ENCODE assay signal across 12 cellular contexts in genomic region chr2:134234535-134234934, GRCh38. TPM values are rescaled to one million over a fixed set of nuclear protein-coding genes. Genes with fewer than 3 reads are reported as not detected.
DNase-seq lines count a peak whose midpoint lies in the region; ATAC-seq and TF ChIP-seq lines count a peak whose summit lies in the region.
"Had no signal": no experiment of that assay in that cellular context is flagged by ENCODE, and none has a peak within 500 bp of the region (broad histone marks: within the 10 kb centered on the region; RNA-seq: fewer than 3 reads in every experiment).

No MANE protein-coding gene starts in this region.

- H3K4me1 Mint-ChIP-seq in activated naive CD8-positive, alpha-beta T cell treated with anti-CD3 and anti-CD28 coated beads for 36 hours, result peaks cover 79% of the 10 kb centered on the region
- peaks cover 84 to 96% (median 92%) of the 10 kb centered on the region in 3 donors for H3K4me1 Mint-ChIP-seq in naive B cell

- peak overlapping the region; percentile 80 for H3K4me2 ChIP-seq in KMS-11

- H3K4me3 ChIP-seq in KMS-11 (IDR thresholded peaks at IDR 0.05; ENCODE audit: insufficient read depth, low read depth, low read length), result no peak overlapping the region

- ATAC-seq in naive B cell (ENCODE audit: low read depth in 2 of 2) (no peak), HG02973 (IDR thresholded peaks at IDR 0.05; ENCODE audit: unreplicated experiment) (no peak), HG03378 (IDR thresholded peaks at IDR 0.05; ENCODE audit: unreplicated experiment) (no peak), GM18873 (IDR thresholded peaks at IDR 0.05; ENCODE audit: low FRiP score, unreplicated experiment) (no peak)
- ATAC-seq: left cardiac atrium had no signal

- H3K36me3 ChIP-seq in KMS-11 (ENCODE audit: insufficient read depth), result no peaks in the 10 kb centered on the region

- no peak for TF ChIP-seq CTCF in KMS-11 (conservative IDR thresholded peaks at IDR 0.05; ENCODE audit: low read depth, low read length)

- H3K79me2 ChIP-seq in KMS-11 (ENCODE audit: insufficient read depth, low read depth), result peaks cover 75% of the 10 kb centered on the region

- peak overlapping the region; percentile 79 for H3K27ac ChIP-seq in KMS-11

- no peaks in the 10 kb centered on the region for H3K27me3 ChIP-seq in KMS-11 (ENCODE audit: insufficient read depth, low read depth)

- H3K36me3 Mint-ChIP-seq in activated naive CD8-positive, alpha-beta T cell treated with anti-CD3 and anti-CD28 coated beads for 36 hours, result peaks cover 20% of the 10 kb centered on the region
- peaks cover 0 to 5% of the 10 kb centered on the region in 2 donors for H3K36me3 Mint-ChIP-seq in naive B cell

- peaks cover 87% of the 10 kb centered on the region for H3K4me1 ChIP-seq in KMS-11 (ENCODE audit: low read depth, poor library complexity, severe bottlenecking)

- no peak overlapping the region for H2AFZ ChIP-seq in KMS-11 (ENCODE audit: low read depth)

- no peaks in the 10 kb centered on the region for H4K20me1 ChIP-seq in KMS-11 (ENCODE audit: insufficient read depth)

- H3K27me3 Mint-ChIP-seq in activated naive CD8-positive, alpha-beta T cell treated with anti-CD3 and anti-CD28 coated beads for 36 hours, result no peaks in the 10 kb centered on the region
- no peaks in the 10 kb centered on the region for H3K27me3 Mint-ChIP-seq in naive B cell

- peak overlapping the region; percentile 79 for H3K27ac Mint-ChIP-seq in activated naive CD8-positive, alpha-beta T cell treated with anti-CD3 and anti-CD28 coated beads for 36 hours
- peak overlapping the region; percentile 86 to 94 (median 92) for H3K27ac Mint-ChIP-seq in naive B cell

- H3K4me3 Mint-ChIP-seq in activated naive CD8-positive, alpha-beta T cell treated with anti-CD3 and anti-CD28 coated beads for 36 hours, result no peak overlapping the region
- H3K4me3 Mint-ChIP-seq in naive B cell, result peak overlapping the region in 7 of 8 donors; percentile 41 to 82 (median 76)

- DNase-seq in COR-L47 (lab: John Stamatoyannopoulos, UW) (peak; percentile 38), naive B cell (no peak), HK-2 (ENCODE audit: unreplicated experiment) (no peak)
- no peak for DNase-seq in activated naive CD8-positive, alpha-beta T cell treated with anti-CD3 and anti-CD28 coated beads for 36 hours
- DNase-seq: activated gamma-delta T cell, foreskin melanocyte, left cardiac atrium, occipital lobe had no signal

- peak overlapping the region; percentile 7; the same call in 1 of the 2 replicates for H3K9ac ChIP-seq in KMS-11

- H3K9me3 Mint-ChIP-seq in activated naive CD8-positive, alpha-beta T cell treated with anti-CD3 and anti-CD28 coated beads for 36 hours, result peaks cover 7% of the 10 kb centered on the region
- peaks cover 0 to 5% (median 0%) of the 10 kb centered on the region in 7 donors for H3K9me3 Mint-ChIP-seq in naive B cell

RNA-seq across cellular contexts. Expression of gene MGAT5, which starts 19.3 kb away (rescaled TPM):
- 10 to 100 TPM; 34.0 to 34.5 TPM for total RNA-seq in activated naive CD8-positive, alpha-beta T cell treated with anti-CD3 and anti-CD28 coated beads for 36 hours
- polyA plus RNA-seq in naive B cell (ENCODE audit: low read depth in 6 of 6), result 10 to 100 TPM in 5 of 6 donors, 1 to 10 TPM in 1; 9.7 to 41.3 (median 29.6) TPM
